In the genomic region with DNA sequence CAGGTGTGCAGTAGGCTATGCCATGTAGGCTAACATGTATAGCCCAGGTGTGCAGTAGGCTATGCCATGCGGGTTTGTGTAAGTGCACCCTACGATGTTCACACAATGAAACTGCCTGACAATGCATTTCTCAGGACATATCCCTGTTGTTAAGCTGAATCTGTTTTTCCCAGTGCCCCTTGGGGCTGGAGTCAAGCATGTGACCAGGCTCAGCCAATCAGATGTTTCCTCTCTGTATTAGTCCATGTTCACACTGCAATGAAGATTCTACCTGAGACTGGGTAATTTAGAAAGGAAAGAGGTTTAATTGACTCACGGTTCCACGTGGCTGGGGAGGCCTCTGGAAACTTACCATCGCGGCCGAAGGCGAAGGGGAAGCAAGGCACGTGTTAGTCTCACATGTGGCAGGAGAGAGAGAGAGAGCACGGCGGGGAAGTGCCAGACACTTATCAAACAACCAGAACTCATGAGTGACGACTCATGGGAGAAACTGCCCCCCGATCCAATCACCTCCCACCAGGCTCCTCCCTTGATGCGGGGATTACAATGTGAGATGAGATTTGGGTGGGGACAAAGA, we compare ENCODE assay signal across 1 cellular context.
TF ChIP-seq lines count a peak whose summit lies in the region.

No MANE protein-coding gene starts in this region.

TF ChIP-seq in H1, 55 proteins besides CTCF, POLR2A, EP300 and RAD21:
- TF ChIP-seq FOSL1 (IDR thresholded peaks at IDR 0.05; ENCODE audit: insufficient read depth, low read depth, low read length) (no peak), EGR1 (IDR thresholded peaks at IDR 0.05; ENCODE audit: borderline replicate concordance, low read depth, low read length) (no peak), JUN (IDR thresholded peaks at IDR 0.05; ENCODE audit: low read depth, low read length) (no peak), SIX5 (IDR thresholded peaks at IDR 0.05; ENCODE audit: low read depth, low read length) (no peak), CHD7 (IDR thresholded peaks at IDR 0.05; ENCODE audit: insufficient replicate concordance, low read length) (no peak), KDM4A (IDR thresholded peaks at IDR 0.05; ENCODE audit: low read depth, low read length, severe bottlenecking) (no peak), HDAC6 (IDR thresholded peaks at IDR 0.05; ENCODE audit: low read depth, low read length) (no peak), CTBP2 (IDR thresholded peaks at IDR 0.05; ENCODE audit: borderline replicate concordance, insufficient read depth, insufficient read length, low read length) (no peak), RFX5 (IDR thresholded peaks at IDR 0.05; ENCODE audit: borderline replicate concordance, low read depth, low read length) (no peak), CHD1 (IDR thresholded peaks at IDR 0.05; ENCODE audit: low read depth, low read length) (no peak), TEAD4 (IDR thresholded peaks at IDR 0.05; ENCODE audit: low read depth, low read length) (no peak), RXRA (IDR thresholded peaks at IDR 0.05; ENCODE audit: insufficient read depth, low read depth, low read length) (no peak), CBX8 (IDR thresholded peaks at IDR 0.05; ENCODE audit: borderline replicate concordance, low read depth, low read length) (no peak), KDM5A (IDR thresholded peaks at IDR 0.05; ENCODE audit: low read length) (no peak), SP4 (IDR thresholded peaks at IDR 0.05; ENCODE audit: low read length) (no peak), POLR2AphosphoS5 (IDR thresholded peaks at IDR 0.05; ENCODE audit: low read depth, low read length) (no peak), JUND (IDR thresholded peaks at IDR 0.05; ENCODE audit: low read length) (no peak)
- TF ChIP-seq, protein P1, sequence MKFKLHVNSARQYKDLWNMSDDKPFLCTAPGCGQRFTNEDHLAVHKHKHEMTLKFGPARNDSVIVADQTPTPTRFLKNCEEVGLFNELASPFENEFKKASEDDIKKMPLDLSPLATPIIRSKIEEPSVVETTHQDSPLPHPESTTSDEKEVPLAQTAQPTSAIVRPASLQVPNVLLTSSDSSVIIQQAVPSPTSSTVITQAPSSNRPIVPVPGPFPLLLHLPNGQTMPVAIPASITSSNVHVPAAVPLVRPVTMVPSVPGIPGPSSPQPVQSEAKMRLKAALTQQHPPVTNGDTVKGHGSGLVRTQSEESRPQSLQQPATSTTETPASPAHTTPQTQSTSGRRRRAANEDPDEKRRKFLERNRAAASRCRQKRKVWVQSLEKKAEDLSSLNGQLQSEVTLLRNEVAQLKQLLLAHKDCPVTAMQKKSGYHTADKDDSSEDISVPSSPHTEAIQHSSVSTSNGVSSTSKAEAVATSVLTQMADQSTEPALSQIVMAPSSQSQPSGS (IDR thresholded peaks at IDR 0.05; ENCODE audit: low read length), result no peak
